ENCODE assay signal across 1 cellular context in genomic region chr1:174074757-174075156, GRCh38.
TF ChIP-seq lines count a peak whose summit lies in the region.

No MANE protein-coding gene starts in this region.

TF ChIP-seq in liver, 16 proteins besides CTCF, POLR2A, EP300 and RAD21 (continued from another document):
- TF ChIP-seq, protein P1, sequence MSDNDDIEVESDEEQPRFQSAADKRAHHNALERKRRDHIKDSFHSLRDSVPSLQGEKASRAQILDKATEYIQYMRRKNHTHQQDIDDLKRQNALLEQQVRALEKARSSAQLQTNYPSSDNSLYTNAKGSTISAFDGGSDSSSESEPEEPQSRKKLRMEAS (IDR thresholded peaks at IDR 0.05) = no peak
- TF ChIP-seq, protein P2, sequence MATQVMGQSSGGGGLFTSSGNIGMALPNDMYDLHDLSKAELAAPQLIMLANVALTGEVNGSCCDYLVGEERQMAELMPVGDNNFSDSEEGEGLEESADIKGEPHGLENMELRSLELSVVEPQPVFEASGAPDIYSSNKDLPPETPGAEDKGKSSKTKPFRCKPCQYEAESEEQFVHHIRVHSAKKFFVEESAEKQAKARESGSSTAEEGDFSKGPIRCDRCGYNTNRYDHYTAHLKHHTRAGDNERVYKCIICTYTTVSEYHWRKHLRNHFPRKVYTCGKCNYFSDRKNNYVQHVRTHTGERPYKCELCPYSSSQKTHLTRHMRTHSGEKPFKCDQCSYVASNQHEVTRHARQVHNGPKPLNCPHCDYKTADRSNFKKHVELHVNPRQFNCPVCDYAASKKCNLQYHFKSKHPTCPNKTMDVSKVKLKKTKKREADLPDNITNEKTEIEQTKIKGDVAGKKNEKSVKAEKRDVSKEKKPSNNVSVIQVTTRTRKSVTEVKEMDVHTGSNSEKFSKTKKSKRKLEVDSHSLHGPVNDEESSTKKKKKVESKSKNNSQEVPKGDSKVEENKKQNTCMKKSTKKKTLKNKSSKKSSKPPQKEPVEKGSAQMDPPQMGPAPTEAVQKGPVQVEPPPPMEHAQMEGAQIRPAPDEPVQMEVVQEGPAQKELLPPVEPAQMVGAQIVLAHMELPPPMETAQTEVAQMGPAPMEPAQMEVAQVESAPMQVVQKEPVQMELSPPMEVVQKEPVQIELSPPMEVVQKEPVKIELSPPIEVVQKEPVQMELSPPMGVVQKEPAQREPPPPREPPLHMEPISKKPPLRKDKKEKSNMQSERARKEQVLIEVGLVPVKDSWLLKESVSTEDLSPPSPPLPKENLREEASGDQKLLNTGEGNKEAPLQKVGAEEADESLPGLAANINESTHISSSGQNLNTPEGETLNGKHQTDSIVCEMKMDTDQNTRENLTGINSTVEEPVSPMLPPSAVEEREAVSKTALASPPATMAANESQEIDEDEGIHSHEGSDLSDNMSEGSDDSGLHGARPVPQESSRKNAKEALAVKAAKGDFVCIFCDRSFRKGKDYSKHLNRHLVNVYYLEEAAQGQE (IDR thresholded peaks at IDR 0.05) = no peak
- no peak for TF ChIP-seq GABPA (IDR thresholded peaks at IDR 0.05 in 1 of 2, conservative IDR thresholded peaks at IDR 0.05 in 1 of 2)
- TF ChIP-seq ATF3 (IDR thresholded peaks at IDR 0.05) = no peak
- TF ChIP-seq JUND (IDR thresholded peaks at IDR 0.05) = no peak
- TF ChIP-seq ZBTB33 (IDR thresholded peaks at IDR 0.05) = no peak
- no peak for TF ChIP-seq NR2F2 (IDR thresholded peaks at IDR 0.05)
